ENCODE assay signal across 17 cellular contexts in the genomic region with DNA sequence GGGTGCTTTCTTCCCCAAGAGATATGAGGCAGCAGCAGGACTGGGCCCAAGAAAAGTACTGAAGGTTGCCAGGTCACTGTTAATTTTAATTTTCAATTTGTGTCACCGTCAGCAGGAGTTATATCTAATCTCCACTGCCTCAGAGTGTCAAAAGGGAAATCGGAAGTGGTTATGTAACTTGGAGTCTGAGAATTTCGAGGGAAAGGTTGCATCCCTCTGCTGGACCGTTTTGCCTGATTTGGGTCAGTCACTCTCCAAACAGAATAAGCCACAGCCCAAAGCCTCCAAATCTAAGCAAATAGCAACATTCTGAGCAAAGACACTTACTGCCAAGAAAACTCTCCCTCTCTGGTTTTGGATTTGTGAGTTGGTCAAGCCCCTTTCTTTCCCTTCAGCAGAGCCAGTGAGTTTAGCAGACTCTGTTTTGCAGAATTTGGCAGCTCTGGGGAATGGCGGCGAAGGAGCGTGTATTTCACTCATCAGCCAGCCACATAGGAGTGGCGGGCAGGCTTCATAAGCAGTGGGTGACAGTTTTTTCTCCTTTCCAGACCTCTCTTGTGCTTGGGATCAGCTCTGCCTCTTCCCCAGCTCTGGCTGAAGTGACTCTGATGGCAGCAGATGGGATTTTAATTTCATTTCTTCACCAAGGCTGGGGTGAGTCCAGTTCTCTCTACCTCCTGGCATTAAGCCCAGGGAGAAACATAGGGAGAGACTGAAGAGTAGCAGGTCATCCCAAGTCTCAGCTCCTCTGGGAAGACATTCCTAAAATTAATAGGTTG.
DNase-seq lines count a peak whose midpoint lies in the region; ATAC-seq, FAIRE-seq and TF ChIP-seq lines count a peak whose summit lies in the region.
"Had no signal": no experiment of that assay in that cellular context is flagged by ENCODE, and none has a peak within 500 bp of the region (broad histone marks: within the 10 kb centered on the region; RNA-seq: fewer than 3 reads in every experiment).

No MANE protein-coding gene starts in this region.

- no peak overlapping the region for H3K27ac ChIP-seq in A549
- no peak overlapping the region for H3K27ac ChIP-seq in right cardiac atrium (ENCODE audit: low read length)
- H3K27ac ChIP-seq in gastrocnemius medialis: peak overlapping the region in 1 of 4 donors; percentile 11
- H3K27ac ChIP-seq: C4-2B, SJCRH30 had no signal

- no peak for TF ChIP-seq RAD21 in A549 (conservative IDR thresholded peaks at IDR 0.05 in 1 of 2, IDR thresholded peaks at IDR 0.05 in 1 of 2)

- H3K4me1 ChIP-seq in A549 (0 out of 3 replicates have a peak, but pooled peaks cover 11% of the 10 kb centered on the region), right cardiac atrium (ENCODE audit: control insufficient read depth, insufficient read depth, low read length) (no peaks in the 10 kb centered on the region), gastrocnemius medialis (peaks cover 0 to 10% of the 10 kb centered on the region in 2 donors)
- H3K4me1 ChIP-seq: HAP-1, SJCRH30 had no signal

- no peaks in the 10 kb centered on the region for H3K9me3 ChIP-seq in A549
- H3K9me3 ChIP-seq in right cardiac atrium (ENCODE audit: control insufficient read depth, low read length): no peaks in the 10 kb centered on the region
- no peaks in the 10 kb centered on the region for H3K9me3 ChIP-seq in gastrocnemius medialis
- H3K9me3 ChIP-seq: HAP-1, SJCRH30 had no signal

- no peaks in the 10 kb centered on the region for H3K36me3 ChIP-seq in gastrocnemius medialis
- H3K36me3 ChIP-seq: HAP-1, SJCRH30 had no signal

- H3K27me3 ChIP-seq in right cardiac atrium (ENCODE audit: control insufficient read depth, insufficient read depth): no peaks in the 10 kb centered on the region
- H3K27me3 ChIP-seq in gastrocnemius medialis: peaks cover 0 to 6% (median 0%) of the 10 kb centered on the region in 3 donors
- H3K27me3 ChIP-seq: SJCRH30 had no signal

- intact Hi-C loops in right cardiac atrium (cut with DNase I) (loop anchor here in 3 of 4 donors (5.0 to 10.0 kb wide), 3 partner anchors 213 to 365 kb away; no protein-coding TSS in a partner anchor), gastrocnemius medialis (cut with DNase I; ENCODE audit: low total_unique reads) (loop anchor here (10.0 kb wide), 2 partner anchors 105 to 255 kb away; no protein-coding TSS in a partner anchor)

- WGBS in A549 (ENCODE audit: missing lambda C conversion rate): 68% methylated on average over 8 of the region's 8 CpGs
- WGBS in right cardiac atrium: 31% methylated on average over 8 of the region's 8 CpGs

- peak overlapping the region; percentile 9; the same call in 1 of the 3 replicates for H3K4me2 ChIP-seq in A549

- no peak for DNase-seq in A549 (ENCODE audit: low read depth in 1 of 2, low spot score in 1 of 2)
- DNase-seq in cerebellar cortex (ENCODE audit: low spot score): peak; percentile 91
- DNase-seq in right cardiac atrium: no peak
- no peak for DNase-seq in gastrocnemius medialis
- no peak for DNase-seq in omental fat pad (ENCODE audit: low spot score)
- no peak for DNase-seq in activated T-cell treated with anti-CD3 and anti-CD28 coated beads, Interleukin-2, amount 50 U/mL, for 48 hours
- DNase-seq: NCI-H1417 treated with DMSO at 0.1 percent for 48 hours, NCI-H1930, NCI-H345, NCI-H524 treated with DMSO at 0.1 percent for 48 hours had no signal

- no peak for TF ChIP-seq EP300 in A549 (IDR thresholded peaks at IDR 0.05)

- no peak for FAIRE-seq in A549 (lab: Jason Lieb, UNC)
- FAIRE-seq: A204.1, D721Med had no signal

- POLR2A ChIA-PET in A549 (lab: Yijun Ruan, JAX): no interaction called here

- H3K4me3 ChIP-seq in A549 (no peak overlapping the region), right cardiac atrium (ENCODE audit: low read length) (no peak overlapping the region), gastrocnemius medialis (no peak overlapping the region)
- H3K4me3 ChIP-seq: HAP-1, SJCRH30 had no signal

- in situ Hi-C loops in gastrocnemius medialis (cut with MboI; ENCODE audit: low sequenced_read_pairs in 4 of 4): loop anchor here (10.0 to 25.0 kb wide), 3 partner anchors 215 to 368 kb away; a partner anchor contains a TSS

- ATAC-seq in A549 (peak in 1 of 2 experiments; percentile 7; a peak in 2 of 6 replicates), right cardiac atrium (peak; percentile 12 to 48), gastrocnemius medialis (peak; percentile 22 to 62), GM18870 (IDR thresholded peaks at IDR 0.05; ENCODE audit: unreplicated experiment) (no peak), omental fat pad (ENCODE audit: low FRiP score) (no peak), HG02610 (IDR thresholded peaks at IDR 0.05; ENCODE audit: unreplicated experiment) (no peak)

- CTCF ChIA-PET in A549 (lab: Yijun Ruan, JAX): interaction anchor here (1.0 to 17.7 kb wide), 3 partner anchors 9 to 257 kb away, joined by 3 to 315 read pairs (median 4); no protein-coding TSS in a partner anchor

- no peak for TF ChIP-seq POLR2A in A549 (IDR thresholded peaks at IDR 0.05; ENCODE audit: low read length)
- TF ChIP-seq POLR2A in gastrocnemius medialis (IDR thresholded peaks at IDR 0.05): no peak

- TF ChIP-seq CTCF in A549 (IDR thresholded peaks at IDR 0.05) (no peak), gastrocnemius medialis (IDR thresholded peaks at IDR 0.05 in 4 of 5, conservative IDR thresholded peaks at IDR 0.05 in 1 of 5) (no peak), omental fat pad (IDR thresholded peaks at IDR 0.05) (no peak)

TF ChIP-seq in A549, 52 proteins besides CTCF, POLR2A, EP300 and RAD21:
- TF ChIP-seq ZC3H11A (IDR thresholded peaks at IDR 0.05) (no peak), CHD2 (IDR thresholded peaks at IDR 0.05; ENCODE audit: low read length, partially characterized antibody) (no peak), NFE2L2 (conservative IDR thresholded peaks at IDR 0.05; ENCODE audit: low read length) (no peak), JUNB (IDR thresholded peaks at IDR 0.05) (no peak), JUN (IDR thresholded peaks at IDR 0.05) (no peak), ESRRA (IDR thresholded peaks at IDR 0.05; ENCODE audit: borderline replicate concordance, low read length) (no peak), FOSB (CRISPR knock-in tag; IDR thresholded peaks at IDR 0.05) (no peak), ZNF302 (CRISPR knock-in tag; IDR thresholded peaks at IDR 0.05) (no peak), FOXS1 (CRISPR knock-in tag; IDR thresholded peaks at IDR 0.05) (no peak), FOSL2 (IDR thresholded peaks at IDR 0.05) (no peak), FOSL2 (CRISPR knock-in tag; IDR thresholded peaks at IDR 0.05) (no peak), NPAS2 (CRISPR knock-in tag; IDR thresholded peaks at IDR 0.05; ENCODE audit: borderline replicate concordance) (no peak), ZSCAN20 (CRISPR knock-in tag; IDR thresholded peaks at IDR 0.05) (no peak), TP53 (CRISPR knock-in tag; IDR thresholded peaks at IDR 0.05) (no peak), SMC3 (IDR thresholded peaks at IDR 0.05) (no peak)
- TF ChIP-seq, protein P1, sequence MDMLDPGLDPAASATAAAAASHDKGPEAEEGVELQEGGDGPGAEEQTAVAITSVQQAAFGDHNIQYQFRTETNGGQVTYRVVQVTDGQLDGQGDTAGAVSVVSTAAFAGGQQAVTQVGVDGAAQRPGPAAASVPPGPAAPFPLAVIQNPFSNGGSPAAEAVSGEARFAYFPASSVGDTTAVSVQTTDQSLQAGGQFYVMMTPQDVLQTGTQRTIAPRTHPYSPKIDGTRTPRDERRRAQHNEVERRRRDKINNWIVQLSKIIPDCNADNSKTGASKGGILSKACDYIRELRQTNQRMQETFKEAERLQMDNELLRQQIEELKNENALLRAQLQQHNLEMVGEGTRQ (IDR thresholded peaks at IDR 0.05): no peak
- TF ChIP-seq, protein P2, sequence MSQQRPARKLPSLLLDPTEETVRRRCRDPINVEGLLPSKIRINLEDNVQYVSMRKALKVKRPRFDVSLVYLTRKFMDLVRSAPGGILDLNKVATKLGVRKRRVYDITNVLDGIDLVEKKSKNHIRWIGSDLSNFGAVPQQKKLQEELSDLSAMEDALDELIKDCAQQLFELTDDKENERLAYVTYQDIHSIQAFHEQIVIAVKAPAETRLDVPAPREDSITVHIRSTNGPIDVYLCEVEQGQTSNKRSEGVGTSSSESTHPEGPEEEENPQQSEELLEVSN (IDR thresholded peaks at IDR 0.05; ENCODE audit: borderline replicate concordance, low read depth): no peak
- TF ChIP-seq, protein P3, sequence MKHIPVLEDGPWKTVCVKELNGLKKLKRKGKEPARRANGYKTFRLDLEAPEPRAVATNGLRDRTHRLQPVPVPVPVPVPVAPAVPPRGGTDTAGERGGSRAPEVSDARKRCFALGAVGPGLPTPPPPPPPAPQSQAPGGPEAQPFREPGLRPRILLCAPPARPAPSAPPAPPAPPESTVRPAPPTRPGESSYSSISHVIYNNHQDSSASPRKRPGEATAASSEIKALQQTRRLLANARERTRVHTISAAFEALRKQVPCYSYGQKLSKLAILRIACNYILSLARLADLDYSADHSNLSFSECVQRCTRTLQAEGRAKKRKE (CRISPR knock-in tag; IDR thresholded peaks at IDR 0.05; ENCODE audit: low read depth): no peak
TF ChIP-seq in A549: peak in this region for 0.

Comparison
In these comparisons a context has a peak if more than half of its experiments do, and no peak if none do; other contexts are left out.
1. ATAC-seq: peak in right cardiac atrium (2 of 2) and gastrocnemius medialis (2 of 2); none in GM18870 (single experiment), omental fat pad (single experiment) and HG02610 (single experiment).